ENCODE assay signal across 1 cellular context in the genomic region with DNA sequence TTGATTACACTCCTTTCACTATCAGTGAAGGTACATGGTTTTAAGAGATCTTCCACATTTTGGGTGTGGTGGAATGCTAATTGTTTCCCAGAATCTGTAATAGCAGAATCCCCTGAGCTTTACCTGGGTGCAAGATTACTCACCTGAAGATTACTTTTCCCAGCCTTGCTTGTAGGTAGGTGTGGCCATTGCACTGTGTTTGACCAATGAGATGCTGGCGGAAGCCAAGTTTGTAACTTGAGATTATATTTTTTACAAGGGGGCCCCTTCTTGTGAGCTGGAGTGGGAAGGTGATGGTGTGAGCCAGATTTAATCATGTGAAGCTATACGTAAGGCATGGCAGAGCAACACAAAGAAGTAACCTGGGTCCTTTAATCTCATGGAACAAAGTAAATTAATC.
TF ChIP-seq lines count a peak whose summit lies in the region.

No MANE protein-coding gene starts in this region.

TF ChIP-seq in H1, 55 proteins besides CTCF, POLR2A, EP300 and RAD21 (continued from another document):
- TF ChIP-seq BACH1 (IDR thresholded peaks at IDR 0.05; ENCODE audit: low read length) (no peak), SP2 (IDR thresholded peaks at IDR 0.05; ENCODE audit: low read length) (no peak), POU5F1 (IDR thresholded peaks at IDR 0.05; ENCODE audit: low read depth, low read length) (no peak), TAF1 (IDR thresholded peaks at IDR 0.05; ENCODE audit: low read depth, low read length) (no peak), HDAC6 (IDR thresholded peaks at IDR 0.05; ENCODE audit: low read depth, low read length) (no peak), NANOG (IDR thresholded peaks at IDR 0.05; ENCODE audit: insufficient read depth, low read depth, low read length, poor library complexity, severe bottlenecking) (no peak), POLR2AphosphoS5 (IDR thresholded peaks at IDR 0.05; ENCODE audit: low read depth, low read length) (no peak), TEAD4 (IDR thresholded peaks at IDR 0.05; ENCODE audit: low read depth, low read length) (no peak), MAFK (IDR thresholded peaks at IDR 0.05; ENCODE audit: low read depth, low read length) (no peak), SAP30 (IDR thresholded peaks at IDR 0.05; ENCODE audit: insufficient read depth, insufficient replicate concordance, low read length) (no peak), KDM4A (IDR thresholded peaks at IDR 0.05; ENCODE audit: low read depth, low read length, severe bottlenecking) (no peak), CHD1 (IDR thresholded peaks at IDR 0.05; ENCODE audit: low read depth, low read length) (no peak)
